Comparison of ENCODE assay signal across 18 cellular contexts in genomic region chr2:17035010-17035409, GRCh38.
DNase-seq lines count a peak whose midpoint lies in the region; ATAC-seq, FAIRE-seq and TF ChIP-seq lines count a peak whose summit lies in the region.
"Had no signal": no experiment of that assay in that cellular context is flagged by ENCODE, and none has a peak within 500 bp of the region (broad histone marks: within the 10 kb centered on the region; RNA-seq: fewer than 3 reads in every experiment).

No MANE protein-coding gene starts in this region.

- H3K4me1 ChIP-seq in GM23248 (ENCODE audit: insufficient read depth) = no peaks in the 10 kb centered on the region
- H3K4me1 ChIP-seq: A549 had no signal

- TF ChIP-seq POLR2A in GM12891 (IDR thresholded peaks at IDR 0.05; ENCODE audit: low read depth, low read length) = no peak

- no peak overlapping the region for H3K27ac ChIP-seq in GM23248
- H3K27ac ChIP-seq: A549 had no signal

- no peak overlapping the region for H3K9ac ChIP-seq in GM23248

- POLR2A ChIA-PET in AG04449 (lab: Yijun Ruan, JAX) = no interaction called here

- H3K4me2 ChIP-seq in GM23248 (ENCODE audit: unreplicated experiment) = no peak overlapping the region
- H3K4me2 ChIP-seq: A549, GM23338 had no signal

- no peaks in the 10 kb centered on the region for H3K79me2 ChIP-seq in GM23248 (ENCODE audit: insufficient read depth)

- CTCF ChIA-PET in AG04449 (lab: Yijun Ruan, JAX) = no interaction called here

- in situ Hi-C loops in GM23248 (cut with MboI) = no loop called here
- in situ Hi-C loops in astrocyte of the spinal cord (cut with HindIII; ENCODE audit: low sequenced_read_pairs) = no loop called here

- no peaks in the 10 kb centered on the region for H4K20me1 ChIP-seq in GM23248 (ENCODE audit: insufficient read depth)

- no peak for TF ChIP-seq CTCF in AG04449 (IDR thresholded peaks at IDR 0.05; ENCODE audit: insufficient read depth, low read length, missing control alignments)
- no peak for TF ChIP-seq CTCF in astrocyte of the spinal cord (IDR thresholded peaks at IDR 0.05; ENCODE audit: low read depth, low read length)
- no peak for TF ChIP-seq CTCF in foreskin fibroblast (IDR thresholded peaks at IDR 0.05; ENCODE audit: low read depth, low read length)
- TF ChIP-seq CTCF in GM10266 (IDR thresholded peaks at IDR 0.05; ENCODE audit: control insufficient read depth, insufficient read depth, low read depth, missing control alignments) = no peak

- H3F3A ChIP-seq in GM23248 (ENCODE audit: insufficient read depth) = no peaks in the 10 kb centered on the region

- DNase-seq in AG04449 (ENCODE audit: low read depth, low spot score) (peak; percentile 7), GM23248 (peak; percentile 71), astrocyte of the spinal cord (ENCODE audit: low read depth, low spot score) (peak; percentile 45), foreskin fibroblast (peak; percentile 21 to 55), GM10266 (ENCODE audit: extremely low spot score) (no peak), GM12891 (ENCODE audit: insufficient read length, low spot score) (no peak)
- no peak for DNase-seq in stimulated activated naive CD4-positive, alpha-beta T cell (lab: John Stamatoyannopoulos, UW)
- DNase-seq: COR-L47, NCI-H1436, NCI-H2081 treated with DMSO at 0.1 percent for 48 hours, NCI-H524 had no signal

- no peaks in the 10 kb centered on the region for H3K9me2 ChIP-seq in GM23248 (ENCODE audit: insufficient read depth)

- no peak overlapping the region for H2AFZ ChIP-seq in GM23248

- H3K36me3 ChIP-seq in GM23248 (ENCODE audit: low read depth) = no peaks in the 10 kb centered on the region

- no peak for FAIRE-seq in GM12891 (lab: Jason Lieb, UNC)
- FAIRE-seq: A549 had no signal

- H3K9me3 ChIP-seq in GM23248 (ENCODE audit: low read depth) = no peaks in the 10 kb centered on the region
- H3K9me3 ChIP-seq: A549 had no signal

- no peak for ATAC-seq in HG03571 (IDR thresholded peaks at IDR 0.05; ENCODE audit: unreplicated experiment)
- ATAC-seq: A549, GM23338, HCT116, K562, Panc1, Right ventricle myocardium inferior had no signal

- no peak overlapping the region for H3K4me3 ChIP-seq in AG04449 (ENCODE audit: low read depth, low read length)
- no peak overlapping the region for H3K4me3 ChIP-seq in GM23248
- no peak overlapping the region for H3K4me3 ChIP-seq in astrocyte of the spinal cord (ENCODE audit: low read depth, low read length)
- no peak overlapping the region for H3K4me3 ChIP-seq in foreskin fibroblast (ENCODE audit: low read depth in 1 of 2, low read length in 2 of 2)
- H3K4me3 ChIP-seq: A549, GM23338, K562 had no signal

- no peaks in the 10 kb centered on the region for H3K27me3 ChIP-seq in GM23248 (replicated peaks; ENCODE audit: insufficient read depth)

- WGBS in GM23248 (ENCODE audit: low coverage in 1 of 2, low lambda C conversion rate in 2 of 2, missing lambda C conversion rate in 2 of 2), 2 experiments = 14 to 26% methylated on average over 1 of the region's 1 CpG

TF ChIP-seq in GM12891, 5 proteins besides CTCF, POLR2A, EP300 and RAD21:
- no peak for TF ChIP-seq POLR2AphosphoS5 (IDR thresholded peaks at IDR 0.05; ENCODE audit: low read depth, low read length)
- TF ChIP-seq POU2F2 (IDR thresholded peaks at IDR 0.05; ENCODE audit: low read depth, low read length) = no peak
- no peak for TF ChIP-seq TAF1 (IDR thresholded peaks at IDR 0.05; ENCODE audit: low read depth, low read length)
- TF ChIP-seq SPI1 (IDR thresholded peaks at IDR 0.05; ENCODE audit: low read depth, low read length) = no peak
- TF ChIP-seq PAX5 (IDR thresholded peaks at IDR 0.05; ENCODE audit: insufficient read depth, low read length, severe bottlenecking) = no peak

Comparison
In these comparisons a context has a peak if more than half of its experiments do, and no peak if none do; other contexts are left out.
1. DNase-seq: peak in AG04449 (single experiment), GM23248 (single experiment), astrocyte of the spinal cord (single experiment) and foreskin fibroblast (2 of 2); none in GM10266 (single experiment), stimulated activated naive CD4-positive, alpha-beta T cell (0 of 6) and GM12891 (single experiment).